ENCODE assay signal across 1 cellular context in the genomic region with DNA sequence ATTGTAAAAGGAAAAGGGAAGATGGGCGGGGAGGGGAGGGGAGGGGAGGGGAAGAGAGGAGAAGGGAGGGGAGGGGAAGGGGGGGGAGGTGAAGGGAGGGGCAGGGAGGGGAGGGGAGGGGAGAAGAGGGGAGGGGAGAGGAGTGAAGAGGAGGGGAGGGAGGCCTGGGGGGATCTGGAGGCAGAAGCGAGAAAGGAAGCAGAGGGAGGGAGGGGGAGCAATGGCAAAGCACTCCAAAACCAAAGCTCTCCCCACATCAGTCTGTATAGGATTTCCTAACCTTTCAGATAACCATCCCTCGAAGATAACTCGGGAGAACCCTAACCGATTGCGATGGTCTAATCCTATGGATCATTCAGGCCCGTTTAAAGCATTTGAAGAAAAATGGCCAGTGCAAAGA.
TF ChIP-seq lines count a peak whose summit lies in the region.

No MANE protein-coding gene starts in this region.

TF ChIP-seq in HepG2, 621 proteins besides CTCF, POLR2A, EP300 and RAD21:
- no peak for TF ChIP-seq ATRX (CRISPR knock-in tag; IDR thresholded peaks at IDR 0.05; ENCODE audit: borderline replicate concordance)
- TF ChIP-seq HNRNPK (IDR thresholded peaks at IDR 0.05; ENCODE audit: low read depth, low read length, poor library complexity, severe bottlenecking) = peak; percentile 77
